Comparison of ENCODE assay signal across 16 cellular contexts in the genomic region with DNA sequence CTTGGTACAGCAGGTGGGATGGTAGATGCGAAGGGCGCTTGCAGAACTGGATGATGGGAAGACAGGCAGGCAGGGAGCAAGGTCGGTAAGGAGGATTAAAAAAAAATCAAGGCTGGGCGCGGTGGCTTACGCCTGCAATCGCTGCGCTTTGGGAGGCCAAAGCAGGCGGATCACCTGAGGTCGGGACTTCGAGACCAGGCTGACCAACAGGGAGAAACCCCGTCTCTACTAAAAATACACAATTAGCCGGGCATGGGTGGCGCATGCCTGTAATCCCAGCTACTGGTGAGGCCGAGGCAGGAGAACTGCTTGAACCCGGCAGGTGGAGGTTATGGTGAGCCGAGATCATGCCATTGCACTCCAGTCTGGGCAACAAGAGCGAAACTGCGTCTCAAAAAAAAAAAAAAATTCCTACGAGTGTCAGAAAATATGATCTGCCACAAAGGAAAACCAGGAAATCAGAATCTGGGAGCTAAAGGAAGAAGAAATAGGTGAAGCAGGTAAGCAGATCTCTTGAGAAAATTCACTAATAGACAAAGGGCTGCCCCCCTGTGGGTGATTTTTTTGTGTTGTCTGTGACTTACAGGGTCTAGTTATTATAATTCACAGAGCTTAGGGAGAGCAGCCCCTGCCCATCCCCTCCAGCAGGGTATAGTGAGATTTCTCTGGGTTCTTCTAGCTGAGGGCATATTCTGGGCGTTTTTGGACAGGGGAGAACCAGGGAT. TPM values are rescaled to one million over a fixed set of nuclear protein-coding genes. Genes with fewer than 3 reads are reported as not detected.
DNase-seq lines count a peak whose midpoint lies in the region; ATAC-seq, FAIRE-seq and TF ChIP-seq lines count a peak whose summit lies in the region.
"Had no signal": no experiment of that assay in that cellular context is flagged by ENCODE, and none has a peak within 500 bp of the region (broad histone marks: within the 10 kb centered on the region; RNA-seq: fewer than 3 reads in every experiment).

No MANE protein-coding gene starts in this region.

- peaks cover 10% of the 10 kb centered on the region for H3K9me3 Mint-ChIP-seq in WTC11
- no peaks in the 10 kb centered on the region for H3K9me3 Mint-ChIP-seq in endodermal cell
- H3K9me3 Mint-ChIP-seq in stimulated activated naive CD8-positive, alpha-beta T cell treated with anti-CD3 and anti-CD28 coated beads, Interleukin-15, amount 100 ng/mL, for 72 hours = no peaks in the 10 kb centered on the region

- ATAC-seq in WTC11 (no peak), HG03139 (IDR thresholded peaks at IDR 0.05; ENCODE audit: unreplicated experiment) (no peak)
- ATAC-seq in stimulated activated naive CD8-positive, alpha-beta T cell treated with anti-CD3 and anti-CD28 coated beads, Interleukin-15, amount 100 ng/mL, for 72 hours = no peak
- ATAC-seq: PC-3 had no signal

- H3K9ac ChIP-seq in endodermal cell (ENCODE audit: extremely low read depth, low read length, poor library complexity, severe bottlenecking) = no peak overlapping the region
- H3K9ac ChIP-seq: parathyroid adenoma had no signal

- H3K36me3 ChIP-seq in endodermal cell (ENCODE audit: control insufficient read depth, insufficient read depth, low read length) = peaks cover 3% of the 10 kb centered on the region
- H3K36me3 ChIP-seq: thyroid gland had no signal

- DNase-seq in activated effector memory CD4-positive, alpha-beta T cell treated with anti-CD3 and anti-CD28 coated beads, Interleukin-2, amount 50 U/mL, for 16 hours = peak; percentile 57
- DNase-seq in activated effector memory CD4-positive, alpha-beta T cell treated with Interleukin-2 at 50 U/mL for 16 hours = no peak
- DNase-seq in WTC11 (ENCODE audit: low spot score) (no peak), endodermal cell (peak; percentile 42), SK-N-DZ (ENCODE audit: low spot score) (no peak), H54 (ENCODE audit: insufficient read length, low spot score) (no peak)
- no peak for DNase-seq in stimulated activated naive CD8-positive, alpha-beta T cell treated with anti-CD3 and anti-CD28 coated beads, Interleukin-15, amount 100 ng/mL, for 72 hours
- DNase-seq: activated CD4-positive, alpha-beta T cell treated with anti-CD3 and anti-CD28 coated beads, Interleukin-2, amount 50 U/mL, for 48 hours; dermis blood vessel endothelial cell; NCI-H1092 treated with DMSO at 0.1 percent for 48 hours; NCI-H226; PC-3; stimulated activated CD4-positive, alpha-beta T cell treated with anti-CD3 and anti-CD28 coated beads, Interleukin-12 subunit alpha, Interleukin-12 subunit beta, amount 100 ng/mL, for 4 hours; thyroid gland had no signal

- H3K27me3 Mint-ChIP-seq in WTC11 (ENCODE audit: low read depth) = no peaks in the 10 kb centered on the region
- no peaks in the 10 kb centered on the region for H3K27me3 Mint-ChIP-seq in endodermal cell (ENCODE audit: insufficient read depth)
- H3K27me3 Mint-ChIP-seq in stimulated activated naive CD8-positive, alpha-beta T cell treated with anti-CD3 and anti-CD28 coated beads, Interleukin-15, amount 100 ng/mL, for 72 hours = no peaks in the 10 kb centered on the region

- TF ChIP-seq POLR2A in H54 (IDR thresholded peaks at IDR 0.05; ENCODE audit: low read depth, low read length) = no peak

- H3K4me1 Mint-ChIP-seq in WTC11 = peaks cover 34% of the 10 kb centered on the region
- peaks cover 24% of the 10 kb centered on the region for H3K4me1 Mint-ChIP-seq in endodermal cell
- H3K4me1 Mint-ChIP-seq in stimulated activated naive CD8-positive, alpha-beta T cell treated with anti-CD3 and anti-CD28 coated beads, Interleukin-15, amount 100 ng/mL, for 72 hours = peaks cover 58% of the 10 kb centered on the region

- no peaks in the 10 kb centered on the region for H3K9me3 ChIP-seq in endodermal cell (ENCODE audit: control insufficient read depth, low read length)
- H3K9me3 ChIP-seq: thyroid gland had no signal

- H3K4me1 ChIP-seq in endodermal cell (ENCODE audit: control insufficient read depth, insufficient read depth, low read length) = peaks cover 5% of the 10 kb centered on the region

- POLR2A ChIA-PET in WTC11 (lab: Charles Lee) = interaction anchor here (0.7 to 4.9 kb wide), 4 partner anchors 21 to 113 kb away, joined by 3 to 60 read pairs (median 44); no protein-coding TSS in a partner anchor

- H3K36me3 Mint-ChIP-seq in WTC11 (peaks cover 11% of the 10 kb centered on the region), endodermal cell (ENCODE audit: low read depth) (peaks cover 10% of the 10 kb centered on the region)

- no peak overlapping the region for H3K4me3 ChIP-seq in endodermal cell (ENCODE audit: low read length)
- H3K4me3 ChIP-seq: thyroid gland had no signal

- 93 to 94% methylated on average over 17 to 21 of the region's 21 CpGs for WGBS in endodermal cell (ENCODE audit: insufficient coverage in 1 of 2, insufficient read length in 1 of 2), 2 experiments

- H3K4me3 Mint-ChIP-seq in WTC11 (no peak overlapping the region), endodermal cell (no peak overlapping the region)
- H3K4me3 Mint-ChIP-seq in stimulated activated naive CD8-positive, alpha-beta T cell treated with anti-CD3 and anti-CD28 coated beads, Interleukin-15, amount 100 ng/mL, for 72 hours = no peak overlapping the region

- H3K27me3 ChIP-seq in endodermal cell (ENCODE audit: control insufficient read depth, insufficient read depth, low read length, poor library complexity, severe bottlenecking) = no peaks in the 10 kb centered on the region
- H3K27me3 ChIP-seq: thyroid gland had no signal

- peak overlapping the region; percentile 90; the same call in 1 of the 2 replicates for H3K27ac Mint-ChIP-seq in WTC11
- no peak overlapping the region for H3K27ac Mint-ChIP-seq in endodermal cell
- peak overlapping the region; percentile 34 to 62 for H3K27ac Mint-ChIP-seq in stimulated activated naive CD8-positive, alpha-beta T cell treated with anti-CD3 and anti-CD28 coated beads, Interleukin-15, amount 100 ng/mL, for 72 hours

- H3K27ac ChIP-seq in endodermal cell (ENCODE audit: low read depth, low read length) = no peak overlapping the region

- CTCF ChIA-PET in WTC11 (lab: Charles Lee) = interaction anchor here (0.7 to 2.5 kb wide), 3 partner anchors 12 to 230 kb away, joined by 3 to 12 read pairs (median 3); partner anchors contain the start of gene MXD1

- TF ChIP-seq CTCF in WTC11 (IDR thresholded peaks at IDR 0.05) = no peak
- TF ChIP-seq CTCF in endodermal cell (conservative IDR thresholded peaks at IDR 0.05) = no peak

- no peak for FAIRE-seq in H54 (lab: Jason Lieb, UNC)

TF ChIP-seq in WTC11, 78 proteins besides CTCF, POLR2A, EP300 and RAD21:
- no peak for TF ChIP-seq AFF4 (CRISPR knock-in tag; IDR thresholded peaks at IDR 0.05; ENCODE audit: borderline replicate concordance)
- no peak for TF ChIP-seq USF1 (CRISPR knock-in tag; IDR thresholded peaks at IDR 0.05)
- TF ChIP-seq ZNF423 (CRISPR knock-in tag; IDR thresholded peaks at IDR 0.05) = no peak

RNA-seq across cellular contexts. Expression of gene C2orf42, which starts 46.2 kb away (rescaled TPM):
- total RNA-seq in WTC11 (2021) = 6.8 to 13.1 TPM (median 10.2 TPM) in 3 replicates
- 10 to 100 TPM; 12.3 to 16.5 TPM for total RNA-seq in endodermal cell
- polyA plus RNA-seq in endodermal cell (2013, experiment 1 of 2) = 8.7 TPM
- polyA plus RNA-seq in endodermal cell (2013, experiment 2 of 2) = 11.0 TPM
- 8.0 and 11.3 TPM in 2 replicates for polyA plus RNA-seq in SK-N-DZ (2014; cell fraction: cytosol; rRNA removed)
- 12.9 and 14.4 TPM in 2 replicates for polyA plus RNA-seq in SK-N-DZ (2014; cell fraction: nucleus; rRNA removed)

RNA-seq across cellular contexts. Expression of gene PCBP1, which starts 57.3 kb away (rescaled TPM):
- 489 to 528 TPM (median 518 TPM) in 3 replicates for total RNA-seq in WTC11 (2021)
- total RNA-seq in endodermal cell = 100 to 1,000 TPM; 344 to 357 TPM
- 354 TPM for polyA plus RNA-seq in endodermal cell (2013, experiment 1 of 2)
- polyA plus RNA-seq in endodermal cell (2013, experiment 2 of 2) = 313 TPM
- 43.7 and 50.5 TPM in 2 replicates for polyA plus RNA-seq in SK-N-DZ (2014; cell fraction: cytosol; rRNA removed)
- polyA plus RNA-seq in SK-N-DZ (2014; cell fraction: nucleus; rRNA removed) = 25.4 and 55.6 TPM in 2 replicates

Comparison
In these comparisons a context has a peak if more than half of its experiments do, and no peak if none do; other contexts are left out.
1. DNase-seq: peak in activated effector memory CD4-positive, alpha-beta T cell treated with anti-CD3 and anti-CD28 coated beads, Interleukin-2, amount 50 U/mL, for 16 hours (single experiment) and endodermal cell (single experiment); none in activated effector memory CD4-positive, alpha-beta T cell treated with Interleukin-2 at 50 U/mL for 16 hours (single experiment), WTC11 (single experiment), stimulated activated naive CD8-positive, alpha-beta T cell treated with anti-CD3 and anti-CD28 coated beads, Interleukin-15, amount 100 ng/mL, for 72 hours (0 of 2), SK-N-DZ (single experiment) and H54 (single experiment).